31 cellular contexts compared by ENCODE assay signal in genomic region chr3:36812240-36812639, GRCh38. TPM values are rescaled to one million over a fixed set of nuclear protein-coding genes. Genes with fewer than 3 reads are reported as not detected.
DNase-seq lines count a peak whose midpoint lies in the region; TF ChIP-seq lines count a peak whose summit lies in the region.
"Had no signal": no experiment of that assay in that cellular context is flagged by ENCODE, and none has a peak within 500 bp of the region (broad histone marks: within the 10 kb centered on the region; RNA-seq: fewer than 3 reads in every experiment).

No MANE protein-coding gene starts in this region.

- H3K4me2 ChIP-seq in DOHH2 (ENCODE audit: low read length) (0 out of 2 replicates have a peak overlapping the region, but pooled peaks have one; percentile 4), Karpas-422 (ENCODE audit: low read depth, low read length, poor library complexity, severe bottlenecking) (peak overlapping the region; percentile 20)

- H3F3A ChIP-seq in DOHH2 (ENCODE audit: control insufficient read depth, insufficient read depth), result no peaks in the 10 kb centered on the region

- H3K27ac ChIP-seq in DOHH2 (ENCODE audit: low read depth, low read length) (no peak overlapping the region), Karpas-422 (ENCODE audit: low read length) (no peak overlapping the region)
- H3K27ac ChIP-seq: GM23248, Peyer's patch, SK-N-MC had no signal

- H3K9me3 ChIP-seq in DOHH2 (ENCODE audit: control insufficient read depth, insufficient read depth, low read length) (no peaks in the 10 kb centered on the region), Karpas-422 (ENCODE audit: low read length) (no peaks in the 10 kb centered on the region)
- H3K9me3 ChIP-seq: Peyer's patch had no signal

- H3K4me3 Mint-ChIP-seq in progenitor cell of endocrine pancreas (ENCODE audit: low read depth), result no peak overlapping the region
- H3K4me3 Mint-ChIP-seq: CD4-positive, alpha-beta memory T cell; T-helper 1 cell treated with Interleukin-12 subunit alpha and Interleukin-12 subunit beta and Interleukin-4 antibody, amounts not matched to agents 30 μg/mL and 1 μg/mL, for 36 hours had no signal

- H3K4me3 ChIP-seq in DOHH2 (ENCODE audit: low read length) (no peak overlapping the region), Karpas-422 (ENCODE audit: low read length) (no peak overlapping the region), epithelial cell of esophagus (ENCODE audit: low read length) (no peak overlapping the region), foreskin fibroblast (ENCODE audit: low read depth in 1 of 2, low read length in 2 of 2) (no peak overlapping the region)
- H3K4me3 ChIP-seq: GM23248, Peyer's patch, SK-N-MC had no signal

- H3K4me1 ChIP-seq in DOHH2 (ENCODE audit: control insufficient read depth, low read length), result peaks cover 9% of the 10 kb centered on the region
- peaks cover 24% of the 10 kb centered on the region for H3K4me1 ChIP-seq in Karpas-422 (ENCODE audit: low read length)
- H3K4me1 ChIP-seq: Peyer's patch had no signal

- H3K36me3 ChIP-seq in DOHH2 (ENCODE audit: control insufficient read depth, low read length) (no peaks in the 10 kb centered on the region), Karpas-422 (ENCODE audit: insufficient read depth, low read length) (no peaks in the 10 kb centered on the region)
- H3K36me3 ChIP-seq: Peyer's patch had no signal

- H3K9me3 Mint-ChIP-seq in progenitor cell of endocrine pancreas (ENCODE audit: low read depth), result no peaks in the 10 kb centered on the region
- H3K9me3 Mint-ChIP-seq: T-helper 1 cell treated with Interleukin-12 subunit alpha and Interleukin-12 subunit beta and Interleukin-4 antibody, amounts not matched to agents 30 μg/mL and 1 μg/mL, for 36 hours had no signal

- TF ChIP-seq CTCF in DOHH2 (IDR thresholded peaks at IDR 0.05; ENCODE audit: low read depth, low read length, poor library complexity, severe bottlenecking), result no peak
- TF ChIP-seq CTCF in epithelial cell of esophagus (IDR thresholded peaks at IDR 0.05; ENCODE audit: insufficient read depth, low read depth, low read length, missing control alignments), result no peak
- no peak for TF ChIP-seq CTCF in progenitor cell of endocrine pancreas (IDR thresholded peaks at IDR 0.05; ENCODE audit: unreplicated experiment)
- no peak for TF ChIP-seq CTCF in foreskin fibroblast (IDR thresholded peaks at IDR 0.05; ENCODE audit: low read depth, low read length)

- H3K27ac Mint-ChIP-seq in progenitor cell of endocrine pancreas, result peak overlapping the region; percentile 76
- H3K27ac Mint-ChIP-seq: CD4-positive, alpha-beta memory T cell; T-helper 1 cell treated with Interleukin-12 subunit alpha and Interleukin-12 subunit beta and Interleukin-4 antibody, amounts not matched to agents 30 μg/mL and 1 μg/mL, for 36 hours had no signal

- H3K9me2 ChIP-seq in DOHH2 (replicated peaks; ENCODE audit: control insufficient read depth, low read length) (no peaks in the 10 kb centered on the region), Karpas-422 (replicated peaks; ENCODE audit: insufficient read depth, low read length) (no peaks in the 10 kb centered on the region)

- H2AFZ ChIP-seq in Karpas-422 (ENCODE audit: low read length), result no peak overlapping the region
- H2AFZ ChIP-seq: GM23248 had no signal

- peaks cover 6% of the 10 kb centered on the region for H3K4me1 Mint-ChIP-seq in progenitor cell of endocrine pancreas (ENCODE audit: low read depth)
- H3K4me1 Mint-ChIP-seq: CD4-positive, alpha-beta memory T cell had no signal

- H3K27me3 ChIP-seq in DOHH2 (ENCODE audit: control insufficient read depth, low read length), result no peaks in the 10 kb centered on the region
- no peaks in the 10 kb centered on the region for H3K27me3 ChIP-seq in Karpas-422 (ENCODE audit: low read length)
- H3K27me3 ChIP-seq: Peyer's patch had no signal

- H3K79me2 ChIP-seq in DOHH2 (ENCODE audit: control insufficient read depth, low read length), result no peaks in the 10 kb centered on the region
- no peaks in the 10 kb centered on the region for H3K79me2 ChIP-seq in Karpas-422 (ENCODE audit: low read length)

- DNase-seq in Karpas-422 (no peak), epithelial cell of esophagus (ENCODE audit: low read depth) (peak; percentile 8), progenitor cell of endocrine pancreas (ENCODE audit: low spot score, unreplicated experiment) (no peak), foreskin fibroblast (no peak), SKM-1 treated with dmso at 0.1 percent for 144 hours (lab: John Stamatoyannopoulos, UW; ENCODE audit: unreplicated experiment) (no peak), NOMO-1 treated with DMSO at 0.1 percent for 48 hours (lab: John Stamatoyannopoulos, UW; ENCODE audit: unreplicated experiment) (no peak)
- DNase-seq: C1 segment of cervical spinal cord; CD4-positive, alpha-beta memory T cell; COR-L47; DMS 273 treated with DMSO at 0.1 percent for 48 hours; DND-41; GM23248; HCEC 1CT; Kasumi-1; NCI-H1092 treated with DMSO at 0.1 percent for 48 hours; NCI-H1436 treated with DMSO at 0.1 percent for 48 hours; NCI-H187 treated with DMSO at 0.1 percent for 48 hours; NCI-H2107; NCI-H446 treated with DMSO at 0.1 percent for 48 hours; NCI-H526; NCI-H82; Peyer's patch; SHP77 treated with DMSO at 0.1 percent for 48 hours; SW 1271 had no signal

- no peaks in the 10 kb centered on the region for H3K36me3 Mint-ChIP-seq in progenitor cell of endocrine pancreas (ENCODE audit: insufficient read depth)
- H3K36me3 Mint-ChIP-seq: CD4-positive, alpha-beta memory T cell had no signal

- no peaks in the 10 kb centered on the region for H4K20me1 ChIP-seq in DOHH2 (ENCODE audit: control insufficient read depth, insufficient read depth, low read depth, low read length)
- no peaks in the 10 kb centered on the region for H4K20me1 ChIP-seq in Karpas-422 (ENCODE audit: insufficient read depth, low read depth, low read length)

- no peak overlapping the region for H3K9ac ChIP-seq in Karpas-422 (ENCODE audit: low read length)
- H3K9ac ChIP-seq: GM23248 had no signal

- no peaks in the 10 kb centered on the region for H3K27me3 Mint-ChIP-seq in progenitor cell of endocrine pancreas

RNA-seq across cellular contexts. Expression of gene DCLK3, which starts 47.9 kb away (rescaled TPM):
- total RNA-seq in Karpas-422 (2014; rRNA removed; shearing (Covaris generic); ENCODE audit: low replicate concordance), result not detected in 2 replicates
- total RNA-seq in progenitor cell of endocrine pancreas, result 0.11 and 0.12 TPM in 2 replicates
- total RNA-seq: CD4-positive, alpha-beta memory T cell; G401; HepG2; HT1080; M059J; Peyer's patch had no signal
